19 cellular contexts compared by ENCODE assay signal in the genomic region with DNA sequence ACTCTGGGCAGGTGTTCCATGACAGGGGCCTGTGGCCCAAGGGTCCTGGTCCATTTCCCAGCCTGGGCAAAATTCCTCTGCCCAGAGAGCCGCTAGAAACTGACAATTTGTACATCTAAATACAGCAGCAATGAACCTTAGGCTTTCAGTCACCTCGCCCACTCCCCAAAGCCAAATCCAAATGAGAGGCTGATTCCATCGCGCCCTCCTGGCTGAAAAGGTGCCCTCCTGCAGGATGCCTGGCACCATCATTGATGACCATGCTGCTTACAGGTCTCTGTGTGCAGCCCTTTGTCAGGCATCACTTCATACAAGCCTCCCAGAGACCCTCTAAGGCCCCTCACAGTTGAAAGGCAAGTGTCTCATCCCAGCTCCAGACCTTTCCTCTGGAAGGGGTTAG.
"Had no signal": no experiment of that assay in that cellular context is flagged by ENCODE, and none has a peak within 500 bp of the region (broad histone marks: within the 10 kb centered on the region; RNA-seq: fewer than 3 reads in every experiment).

No MANE protein-coding gene starts in this region.

- ATAC-seq: effector memory CD8-positive, alpha-beta T cell; gastroesophageal sphincter; left colon; left ventricle myocardium superior; mucosa of descending colon; naive thymus-derived CD8-positive, alpha-beta T cell; right cardiac atrium; stimulated activated memory B cell treated with anti-CD40 and anti-IgM and Interleukin-4, amounts not matched to agents 10 μg/mL and 1 μg/mL and 100 μg/mL, for 72 hours had no signal

- H3K27ac Mint-ChIP-seq: dendritic cell treated with granulocyte-macrophage colony-stimulating factor and Interleukin-4, amounts not matched to agents 40 ng/mL and 50 ng/mL, for 4 days; effector memory CD8-positive, alpha-beta T cell; stimulated activated memory B cell treated with anti-CD40 and anti-IgM and Interleukin-4, amounts not matched to agents 10 μg/mL and 1 μg/mL and 100 μg/mL, for 72 hours; stimulated activated naive CD8-positive, alpha-beta T cell treated with anti-CD3 and anti-CD28 coated beads, Interleukin-15, Interleukin-2, amounts not matched to agents 100 ng/mL and 50 ng/mL, for 24 hours had no signal

- H3K36me3 Mint-ChIP-seq: naive thymus-derived CD8-positive, alpha-beta T cell; stimulated activated memory B cell treated with anti-CD40 and anti-IgM and Interleukin-4, amounts not matched to agents 10 μg/mL and 1 μg/mL and 100 μg/mL, for 72 hours had no signal

- H3K27me3 ChIP-seq: gastroesophageal sphincter, tibial artery had no signal

- H3K27ac ChIP-seq: esophagus squamous epithelium, gastroesophageal sphincter, neutrophil, tibial artery had no signal

- H3K4me3 Mint-ChIP-seq: dendritic cell treated with granulocyte-macrophage colony-stimulating factor and Interleukin-4, amounts not matched to agents 40 ng/mL and 50 ng/mL, for 4 days; effector memory CD8-positive, alpha-beta T cell; naive thymus-derived CD8-positive, alpha-beta T cell; stimulated activated memory B cell treated with anti-CD40 and anti-IgM and Interleukin-4, amounts not matched to agents 10 μg/mL and 1 μg/mL and 100 μg/mL, for 72 hours; stimulated activated naive CD8-positive, alpha-beta T cell treated with anti-CD3 and anti-CD28 coated beads, Interleukin-15, Interleukin-2, amounts not matched to agents 100 ng/mL and 50 ng/mL, for 24 hours had no signal

- H3K9me3 Mint-ChIP-seq: dendritic cell treated with granulocyte-macrophage colony-stimulating factor and Interleukin-4, amounts not matched to agents 40 ng/mL and 50 ng/mL, for 4 days; effector memory CD8-positive, alpha-beta T cell; naive thymus-derived CD8-positive, alpha-beta T cell; stimulated activated naive CD8-positive, alpha-beta T cell treated with anti-CD3 and anti-CD28 coated beads, Interleukin-15, Interleukin-2, amounts not matched to agents 100 ng/mL and 50 ng/mL, for 24 hours had no signal

- DNase-seq: effector memory CD8-positive, alpha-beta T cell; esophagus squamous epithelium; foreskin fibroblast; kidney; left colon; left ventricle myocardium superior; mesendoderm; right cardiac atrium; stimulated activated CD4-positive, alpha-beta T cell treated with anti-CD3 and anti-CD28 coated beads, Interleukin-15, amount 100 ng/mL, for 24 hours; stimulated activated CD4-positive, alpha-beta T cell treated with anti-CD3 and anti-CD28 coated beads, Interleukin-1b, Interleukin-23, amount 100 ng/mL, for 48 hours; stimulated activated CD4-positive, alpha-beta T cell treated with anti-CD3 and anti-CD28 coated beads, Interleukin-4, amount 100 ng/mL, for 24 hours had no signal

- H3K4me3 ChIP-seq: esophagus squamous epithelium, gastroesophageal sphincter, mucosa of descending colon, tibial artery had no signal

- H3K36me3 ChIP-seq: esophagus squamous epithelium, neutrophil, tibial artery had no signal

- H3K9me3 ChIP-seq: esophagus squamous epithelium, gastroesophageal sphincter, mucosa of descending colon, neutrophil had no signal

- H3K4me1 Mint-ChIP-seq: stimulated activated memory B cell treated with anti-CD40 and anti-IgM and Interleukin-4, amounts not matched to agents 10 μg/mL and 1 μg/mL and 100 μg/mL, for 72 hours had no signal
